26 cellular contexts compared by ENCODE assay signal in the genomic region with DNA sequence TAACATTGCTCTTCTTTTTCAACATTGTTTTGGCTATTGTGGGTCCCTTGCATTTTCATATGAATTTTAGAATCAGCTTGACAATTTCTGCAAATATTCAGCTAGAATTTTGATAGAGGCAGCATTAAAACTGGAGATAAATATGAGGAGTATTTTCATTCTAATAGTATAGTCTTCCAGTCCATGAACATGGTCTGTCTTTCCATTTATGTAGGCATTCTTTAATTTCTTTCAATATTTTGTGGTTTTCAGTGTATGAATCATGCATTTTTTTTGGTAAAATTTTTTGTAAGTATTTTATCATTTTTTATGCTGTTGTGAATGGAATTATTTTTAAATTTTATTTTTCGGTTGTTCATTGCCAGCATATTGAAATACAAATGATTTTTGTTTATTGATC.
DNase-seq lines count a peak whose midpoint lies in the region; ATAC-seq, FAIRE-seq and TF ChIP-seq lines count a peak whose summit lies in the region.
"Had no signal": no experiment of that assay in that cellular context is flagged by ENCODE, and none has a peak within 500 bp of the region (broad histone marks: within the 10 kb centered on the region; RNA-seq: fewer than 3 reads in every experiment).

No MANE protein-coding gene starts in this region.

- H3K9me3 Mint-ChIP-seq in activated T-cell treated with anti-CD3 and anti-CD28 coated beads, Interleukin-2, amount 50 U/mL, for 72 hours, result peaks cover 3 to 4% of the 10 kb centered on the region in 2 donors
- H3K9me3 Mint-ChIP-seq in CD8-positive, alpha-beta T cell, result peaks cover 3% of the 10 kb centered on the region
- H3K9me3 Mint-ChIP-seq: CD4-positive, alpha-beta T cell; GM23338 had no signal

- no peak for DNase-seq in activated T-cell treated with anti-CD3 and anti-CD28 coated beads, Interleukin-2, amount 50 U/mL, for 72 hours
- no peak for DNase-seq in activated T-cell treated with anti-CD3 and anti-CD28 coated beads for 4 hours
- no peak for DNase-seq in frontal cortex (ENCODE audit: low spot score in 2 of 2)
- DNase-seq in CD8-positive, alpha-beta T cell, result no peak
- DNase-seq in stomach, result no peak
- no peak for DNase-seq in upper lobe of right lung
- DNase-seq in NCI-H446 (lab: John Stamatoyannopoulos, UW), result no peak
- DNase-seq: ACHN; AML-193; BE2C; Caco-2; CD4-positive, alpha-beta T cell; DMS153; DND-41; H9; HFFc6 had no signal

- intact Hi-C loops in CD8-positive, alpha-beta T cell (cut with DNase I, micrococcal nuclease), result no loop called here
- intact Hi-C loops in stomach (cut with DNase I; ENCODE audit: low total_unique reads) (no loop called here), upper lobe of right lung (cut with DNase I) (no loop called here)

- no peak overlapping the region for H3K4me3 ChIP-seq in CD8-positive, alpha-beta T cell (ENCODE audit: low read depth, low read length)
- no peak overlapping the region for H3K4me3 ChIP-seq in stomach
- H3K4me3 ChIP-seq in upper lobe of right lung, result no peak overlapping the region
- H3K4me3 ChIP-seq: A549; BLaER1 treated with 17β-estradiol and CSF1 and Interleukin-3, amounts not matched to agents 10 nM and 100 nM; GM23338 had no signal

- H3K9me3 ChIP-seq in CD8-positive, alpha-beta T cell (ENCODE audit: low read length), result no peaks in the 10 kb centered on the region
- H3K9me3 ChIP-seq in stomach, result peaks cover 0 to 13% (median 0%) of the 10 kb centered on the region in 4 donors
- no peaks in the 10 kb centered on the region for H3K9me3 ChIP-seq in upper lobe of right lung
- H3K9me3 ChIP-seq: A549, BE2C, Caco-2 had no signal

- 85 to 92% (median 87%) methylated on average over 1 of the region's 1 CpG for WGBS in stomach, 5 donors

- H3K4me1 ChIP-seq in CD8-positive, alpha-beta T cell (ENCODE audit: insufficient read depth, low read length), result no peaks in the 10 kb centered on the region
- H3K4me1 ChIP-seq in stomach (no peaks in the 10 kb centered on the region), upper lobe of right lung (no peaks in the 10 kb centered on the region)
- H3K4me1 ChIP-seq: A549; BE2C; BLaER1 treated with 17β-estradiol and CSF1 and Interleukin-3, amounts not matched to agents 10 nM and 100 nM; Caco-2 had no signal

- TF ChIP-seq EP300 in stomach (IDR thresholded peaks at IDR 0.05), result no peak

- H3K27ac ChIP-seq in CD8-positive, alpha-beta T cell (ENCODE audit: low read depth, low read length), result no peak overlapping the region
- H3K27ac ChIP-seq in stomach, result no peak overlapping the region
- no peak overlapping the region for H3K27ac ChIP-seq in upper lobe of right lung
- H3K27ac ChIP-seq: 22Rv1; A549; BLaER1 treated with 17β-estradiol and CSF1 and Interleukin-3, amounts not matched to agents 10 nM and 100 nM had no signal

- TF ChIP-seq POLR2A in stomach (IDR thresholded peaks at IDR 0.05), result no peak

- no peaks in the 10 kb centered on the region for H3K36me3 Mint-ChIP-seq in activated T-cell treated with anti-CD3 and anti-CD28 coated beads, Interleukin-2, amount 50 U/mL, for 72 hours (ENCODE audit: insufficient read depth in 2 of 2)
- no peaks in the 10 kb centered on the region for H3K36me3 Mint-ChIP-seq in CD8-positive, alpha-beta T cell
- H3K36me3 Mint-ChIP-seq: CD14-positive monocyte had no signal

- FAIRE-seq in TTC549 (lab: Jason Lieb, UNC) (peak; percentile 93), frontal cortex (lab: Jason Lieb, UNC) (peak; percentile 19)
- FAIRE-seq: A549, G401.6, GM12892, GM19239 had no signal

- H3K27me3 ChIP-seq in CD8-positive, alpha-beta T cell (ENCODE audit: insufficient read depth, low read length), result no peaks in the 10 kb centered on the region
- H3K27me3 ChIP-seq in stomach (no peaks in the 10 kb centered on the region), upper lobe of right lung (no peaks in the 10 kb centered on the region)
- H3K27me3 ChIP-seq: BE2C; BLaER1 treated with 17β-estradiol and CSF1 and Interleukin-3, amounts not matched to agents 10 nM and 100 nM had no signal

- H3K27ac Mint-ChIP-seq in activated T-cell treated with anti-CD3 and anti-CD28 coated beads, Interleukin-2, amount 50 U/mL, for 72 hours, result peak overlapping the region; percentile 31
- H3K27ac Mint-ChIP-seq in CD8-positive, alpha-beta T cell, result no peak overlapping the region
- H3K27ac Mint-ChIP-seq: CD14-positive monocyte; CD4-positive, alpha-beta T cell; GM23338; H9; HFFc6 had no signal

- no peaks in the 10 kb centered on the region for H3K27me3 Mint-ChIP-seq in activated T-cell treated with anti-CD3 and anti-CD28 coated beads, Interleukin-2, amount 50 U/mL, for 72 hours (ENCODE audit: low read depth)
- peaks cover 6% of the 10 kb centered on the region for H3K27me3 Mint-ChIP-seq in CD8-positive, alpha-beta T cell (ENCODE audit: low read depth)
- H3K27me3 Mint-ChIP-seq: CD4-positive, alpha-beta T cell had no signal

- no peak for ATAC-seq in activated T-cell treated with anti-CD3 and anti-CD28 coated beads, Interleukin-2, amount 50 U/mL, for 72 hours (replicated peaks in 1 of 2)
- no peak for ATAC-seq in CD8-positive, alpha-beta T cell
- no peak for ATAC-seq in upper lobe of right lung
- ATAC-seq: A549, GM23338, HCT116 had no signal

- no peak overlapping the region for H3K4me3 Mint-ChIP-seq in activated T-cell treated with anti-CD3 and anti-CD28 coated beads, Interleukin-2, amount 50 U/mL, for 72 hours
- H3K4me3 Mint-ChIP-seq in CD8-positive, alpha-beta T cell, result no peak overlapping the region
- H3K4me3 Mint-ChIP-seq: CD14-positive monocyte; CD4-positive, alpha-beta T cell; GM23338; H9; HFFc6 had no signal

- CTCF ChIA-PET in CD8-positive, alpha-beta T cell (lab: Charles Lee), result no interaction called here

- no peak for TF ChIP-seq CTCF in CD8-positive, alpha-beta T cell (IDR thresholded peaks at IDR 0.05)
- TF ChIP-seq CTCF in stomach (IDR thresholded peaks at IDR 0.05), result no peak
- TF ChIP-seq CTCF in upper lobe of right lung (IDR thresholded peaks at IDR 0.05), result no peak

- POLR2A ChIA-PET in CD8-positive, alpha-beta T cell (lab: Charles Lee), result no interaction called here

- H3K36me3 ChIP-seq in CD8-positive, alpha-beta T cell (ENCODE audit: insufficient read depth, low read length), result no peaks in the 10 kb centered on the region
- H3K36me3 ChIP-seq in stomach, result no peaks in the 10 kb centered on the region
- no peaks in the 10 kb centered on the region for H3K36me3 ChIP-seq in upper lobe of right lung
- H3K36me3 ChIP-seq: BE2C; BLaER1 treated with 17β-estradiol and CSF1 and Interleukin-3, amounts not matched to agents 10 nM and 100 nM had no signal

- H3K4me1 Mint-ChIP-seq in activated T-cell treated with anti-CD3 and anti-CD28 coated beads, Interleukin-2, amount 50 U/mL, for 72 hours (ENCODE audit: low read depth), result no peaks in the 10 kb centered on the region
- no peaks in the 10 kb centered on the region for H3K4me1 Mint-ChIP-seq in CD8-positive, alpha-beta T cell (ENCODE audit: low read depth)
- H3K4me1 Mint-ChIP-seq: CD14-positive monocyte, GM23338, H9 had no signal
